ENCODE assay signal across 18 cellular contexts in the genomic region with DNA sequence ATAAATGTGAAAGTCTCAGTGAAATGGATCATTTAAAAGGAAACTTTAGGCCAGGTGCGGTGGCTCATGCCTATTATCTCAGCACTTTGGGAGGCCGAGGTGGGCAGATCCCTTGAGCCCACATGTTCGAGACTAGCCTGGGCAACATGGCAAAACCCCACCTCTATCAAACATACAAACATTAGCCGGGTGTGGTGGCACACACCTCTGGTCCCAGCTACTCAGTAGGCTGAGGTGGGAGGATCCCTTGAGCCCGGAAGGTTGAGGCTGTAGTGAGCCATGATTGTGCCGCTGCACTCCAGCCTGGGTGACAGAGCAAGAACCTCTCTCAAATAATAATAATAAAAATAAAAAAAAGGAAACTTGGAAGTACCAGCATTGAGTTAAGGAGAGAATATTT.
DNase-seq lines count a peak whose midpoint lies in the region; ATAC-seq and TF ChIP-seq lines count a peak whose summit lies in the region.
"Had no signal": no experiment of that assay in that cellular context is flagged by ENCODE, and none has a peak within 500 bp of the region (broad histone marks: within the 10 kb centered on the region; RNA-seq: fewer than 3 reads in every experiment).

No MANE protein-coding gene starts in this region.

- POLR2A ChIA-PET in HEK293 (lab: Yijun Ruan, JAX) (no interaction called here), WTC11 (lab: Charles Lee) (no interaction called here)

- intact Hi-C loops in breast epithelium (cut with DNase I; ENCODE audit: low total_unique reads) (no loop called here), sigmoid colon (cut with DNase I) (no loop called here)

- ATAC-seq in foreskin keratinocyte (peak; percentile 3), WTC11 (no peak)
- ATAC-seq: A549 had no signal

- H3K4me1 Mint-ChIP-seq in WTC11 = peaks cover 4% of the 10 kb centered on the region; the same call in 1 of the 2 replicates

- no peaks in the 10 kb centered on the region for H3K36me3 ChIP-seq in HEK293 (ENCODE audit: control insufficient read depth in 2 of 2, insufficient read depth in 1 of 2, low read length in 2 of 2)
- H3K36me3 ChIP-seq in breast epithelium = no peaks in the 10 kb centered on the region
- H3K36me3 ChIP-seq in sigmoid colon = no peaks in the 10 kb centered on the region
- H3K36me3 ChIP-seq: HAP-1 had no signal

- H3K27me3 ChIP-seq in breast epithelium (no peaks in the 10 kb centered on the region), foreskin keratinocyte (no peaks in the 10 kb centered on the region), sigmoid colon (no peaks in the 10 kb centered on the region)

- TF ChIP-seq CTCF in HEK293 (tag by site-specific recombination; IDR thresholded peaks at IDR 0.05) (no peak), breast epithelium (IDR thresholded peaks at IDR 0.05) (no peak), foreskin keratinocyte (conservative IDR thresholded peaks at IDR 0.05) (no peak), sigmoid colon (IDR thresholded peaks at IDR 0.05) (no peak), WTC11 (IDR thresholded peaks at IDR 0.05) (no peak)

- WGBS in sigmoid colon, 2 donors = 55 to 86% methylated on average over 6 of the region's 6 CpGs

- no peaks in the 10 kb centered on the region for H3K36me3 Mint-ChIP-seq in WTC11

- no peak overlapping the region for H3K4me3 Mint-ChIP-seq in WTC11
- H3K4me3 Mint-ChIP-seq: CD4-positive, alpha-beta T cell had no signal

- no peak overlapping the region for H3K27ac Mint-ChIP-seq in WTC11
- H3K27ac Mint-ChIP-seq: CD4-positive, alpha-beta T cell had no signal

- no peak overlapping the region for H3K27ac ChIP-seq in HEK293 (ENCODE audit: extremely low read depth, low read depth, low read length)
- peak overlapping the region; percentile 46 to 65 for H3K27ac ChIP-seq in breast epithelium
- H3K27ac ChIP-seq in foreskin keratinocyte = peak overlapping the region; percentile 91
- H3K27ac ChIP-seq in sigmoid colon = no peak overlapping the region
- H3K27ac ChIP-seq: 22Rv1, C4-2B, GM23248, HL-60 had no signal

- TF ChIP-seq POLR2A in breast epithelium (IDR thresholded peaks at IDR 0.05) (no peak), sigmoid colon (IDR thresholded peaks at IDR 0.05) (no peak)

- CTCF ChIA-PET in HEK293 (lab: Yijun Ruan, JAX) (no interaction called here), WTC11 (lab: Charles Lee) (no interaction called here)

- DNase-seq in breast epithelium (ENCODE audit: low spot score in 2 of 2) (no peak), foreskin keratinocyte (no peak), sigmoid colon (peak; percentile 17), foreskin melanocyte (no peak), WTC11 (ENCODE audit: low spot score) (no peak)
- no peak for DNase-seq in activated effector memory CD4-positive, alpha-beta T cell treated with anti-CD3 and anti-CD28 coated beads, Interleukin-2, amount 50 U/mL, for 16 hours
- DNase-seq: AML-193; Caco-2; CD4-positive, alpha-beta T cell; DMS79; GDM1; GM23248 had no signal

- no peak overlapping the region for H3K4me3 ChIP-seq in HEK293 (ENCODE audit: low read depth, low read length)
- H3K4me3 ChIP-seq in breast epithelium = no peak overlapping the region
- H3K4me3 ChIP-seq in sigmoid colon = no peak overlapping the region
- H3K4me3 ChIP-seq: A549, GM23248, HAP-1 had no signal

- H3K4me1 ChIP-seq in HEK293 (ENCODE audit: control insufficient read depth, insufficient read depth, low read length) (peaks cover 12% of the 10 kb centered on the region), breast epithelium (peaks cover 0 to 4% of the 10 kb centered on the region in 2 donors), foreskin keratinocyte (peaks cover 65% of the 10 kb centered on the region), sigmoid colon (peaks cover 0 to 19% (median 18%) of the 10 kb centered on the region in 4 donors)
- H3K4me1 ChIP-seq: HAP-1 had no signal

- no peak for TF ChIP-seq EP300 in sigmoid colon (IDR thresholded peaks at IDR 0.05)

- no peaks in the 10 kb centered on the region for H3K9me3 ChIP-seq in HEK293 (ENCODE audit: control insufficient read depth, insufficient read depth, low read depth, low read length)
- no peaks in the 10 kb centered on the region for H3K9me3 ChIP-seq in breast epithelium
- no peaks in the 10 kb centered on the region for H3K9me3 ChIP-seq in sigmoid colon
- H3K9me3 ChIP-seq: A549, Caco-2, HAP-1 had no signal

- no peaks in the 10 kb centered on the region for H3K9me3 Mint-ChIP-seq in WTC11
- H3K9me3 Mint-ChIP-seq: CD4-positive, alpha-beta T cell had no signal

- no peaks in the 10 kb centered on the region for H3K27me3 Mint-ChIP-seq in WTC11 (ENCODE audit: low read depth)
- H3K27me3 Mint-ChIP-seq: CD4-positive, alpha-beta T cell had no signal

TF ChIP-seq in HEK293, 187 proteins besides CTCF, POLR2A, EP300 and RAD21:
- TF ChIP-seq KLF1 (tag by site-specific recombination; IDR thresholded peaks at IDR 0.05) = peak; percentile 56; the same call in 1 of the 2 replicates
- TF ChIP-seq ZNF596 (tag by site-specific recombination; IDR thresholded peaks at IDR 0.05) = no peak

TF ChIP-seq in WTC11, 78 proteins besides CTCF, POLR2A, EP300 and RAD21 (continues in another document):
- TF ChIP-seq ESRRA (CRISPR knock-in tag; IDR thresholded peaks at IDR 0.05; ENCODE audit: borderline replicate concordance) (no peak), MYBL2 (CRISPR knock-in tag; IDR thresholded peaks at IDR 0.05) (no peak), RORB (CRISPR knock-in tag; IDR thresholded peaks at IDR 0.05) (no peak), USF1 (CRISPR knock-in tag; IDR thresholded peaks at IDR 0.05) (no peak), CDX4 (CRISPR knock-in tag; IDR thresholded peaks at IDR 0.05; ENCODE audit: borderline replicate concordance) (no peak), ZNF317 (CRISPR knock-in tag; IDR thresholded peaks at IDR 0.05; ENCODE audit: borderline replicate concordance, low read depth) (no peak), ZMAT4 (CRISPR knock-in tag; IDR thresholded peaks at IDR 0.05) (no peak), GABPB1 (CRISPR knock-in tag; IDR thresholded peaks at IDR 0.05) (no peak)
- TF ChIP-seq, protein P1, sequence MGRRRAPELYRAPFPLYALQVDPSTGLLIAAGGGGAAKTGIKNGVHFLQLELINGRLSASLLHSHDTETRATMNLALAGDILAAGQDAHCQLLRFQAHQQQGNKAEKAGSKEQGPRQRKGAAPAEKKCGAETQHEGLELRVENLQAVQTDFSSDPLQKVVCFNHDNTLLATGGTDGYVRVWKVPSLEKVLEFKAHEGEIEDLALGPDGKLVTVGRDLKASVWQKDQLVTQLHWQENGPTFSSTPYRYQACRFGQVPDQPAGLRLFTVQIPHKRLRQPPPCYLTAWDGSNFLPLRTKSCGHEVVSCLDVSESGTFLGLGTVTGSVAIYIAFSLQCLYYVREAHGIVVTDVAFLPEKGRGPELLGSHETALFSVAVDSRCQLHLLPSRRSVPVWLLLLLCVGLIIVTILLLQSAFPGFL (CRISPR knock-in tag; IDR thresholded peaks at IDR 0.05; ENCODE audit: borderline replicate concordance) = no peak
- TF ChIP-seq, protein P2, sequence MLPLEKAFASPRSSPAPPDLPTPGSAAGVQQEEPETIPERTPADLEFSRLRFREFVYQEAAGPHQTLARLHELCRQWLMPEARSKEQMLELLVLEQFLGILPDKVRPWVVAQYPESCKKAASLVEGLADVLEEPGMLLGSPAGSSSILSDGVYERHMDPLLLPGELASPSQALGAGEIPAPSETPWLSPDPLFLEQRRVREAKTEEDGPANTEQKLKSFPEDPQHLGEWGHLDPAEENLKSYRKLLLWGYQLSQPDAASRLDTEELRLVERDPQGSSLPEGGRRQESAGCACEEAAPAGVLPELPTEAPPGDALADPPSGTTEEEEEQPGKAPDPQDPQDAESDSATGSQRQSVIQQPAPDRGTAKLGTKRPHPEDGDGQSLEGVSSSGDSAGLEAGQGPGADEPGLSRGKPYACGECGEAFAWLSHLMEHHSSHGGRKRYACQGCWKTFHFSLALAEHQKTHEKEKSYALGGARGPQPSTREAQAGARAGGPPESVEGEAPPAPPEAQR (CRISPR knock-in tag; IDR thresholded peaks at IDR 0.05) = no peak
- TF ChIP-seq, protein P3, sequence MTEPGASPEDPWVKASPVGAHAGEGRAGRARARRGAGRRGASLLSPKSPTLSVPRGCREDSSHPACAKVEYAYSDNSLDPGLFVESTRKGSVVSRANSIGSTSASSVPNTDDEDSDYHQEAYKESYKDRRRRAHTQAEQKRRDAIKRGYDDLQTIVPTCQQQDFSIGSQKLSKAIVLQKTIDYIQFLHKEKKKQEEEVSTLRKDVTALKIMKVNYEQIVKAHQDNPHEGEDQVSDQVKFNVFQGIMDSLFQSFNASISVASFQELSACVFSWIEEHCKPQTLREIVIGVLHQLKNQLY (CRISPR knock-in tag; IDR thresholded peaks at IDR 0.05) = no peak
- TF ChIP-seq, protein P4, sequence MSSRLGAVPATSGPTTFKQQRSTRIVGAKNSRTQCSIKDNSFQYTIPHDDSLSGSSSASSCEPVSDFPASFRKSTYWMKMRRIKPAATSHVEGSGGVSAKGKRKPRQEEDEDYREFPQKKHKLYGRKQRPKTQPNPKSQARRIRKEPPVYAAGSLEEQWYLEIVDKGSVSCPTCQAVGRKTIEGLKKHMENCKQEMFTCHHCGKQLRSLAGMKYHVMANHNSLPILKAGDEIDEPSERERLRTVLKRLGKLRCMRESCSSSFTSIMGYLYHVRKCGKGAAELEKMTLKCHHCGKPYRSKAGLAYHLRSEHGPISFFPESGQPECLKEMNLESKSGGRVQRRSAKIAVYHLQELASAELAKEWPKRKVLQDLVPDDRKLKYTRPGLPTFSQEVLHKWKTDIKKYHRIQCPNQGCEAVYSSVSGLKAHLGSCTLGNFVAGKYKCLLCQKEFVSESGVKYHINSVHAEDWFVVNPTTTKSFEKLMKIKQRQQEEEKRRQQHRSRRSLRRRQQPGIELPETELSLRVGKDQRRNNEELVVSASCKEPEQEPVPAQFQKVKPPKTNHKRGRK (CRISPR knock-in tag; IDR thresholded peaks at IDR 0.05; ENCODE audit: borderline replicate concordance) = no peak

Comparison
In these comparisons a context has a peak if more than half of its experiments do, and no peak if none do; other contexts are left out.
1. H3K27ac ChIP-seq: peak in breast epithelium (2 of 2) and foreskin keratinocyte (single experiment); none in HEK293 (single experiment) and sigmoid colon (0 of 4).